1 cellular context compared by ENCODE assay signal in the genomic region with DNA sequence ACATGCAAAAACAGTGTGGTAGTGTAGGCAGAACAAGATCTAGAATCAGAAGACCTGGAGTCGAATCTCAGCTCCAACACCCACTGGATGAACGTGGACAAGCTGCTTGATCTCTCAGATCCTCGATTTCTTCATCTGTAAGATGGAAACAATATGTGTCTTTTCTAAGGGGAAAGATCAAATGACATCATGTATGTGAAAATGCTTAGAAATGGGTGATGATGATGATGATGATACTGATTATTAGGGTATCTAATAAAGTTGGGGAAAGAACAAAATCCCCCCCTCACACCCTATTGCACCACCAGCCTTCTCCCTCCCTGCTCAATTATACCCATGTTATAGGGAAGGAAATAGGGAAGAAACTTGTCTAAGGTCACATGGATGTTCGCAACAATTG.
TF ChIP-seq lines count a peak whose summit lies in the region.

No MANE protein-coding gene starts in this region.

TF ChIP-seq in HEK293, 187 proteins besides CTCF, POLR2A, EP300 and RAD21 (continued from another document):
- TF ChIP-seq, protein P1, sequence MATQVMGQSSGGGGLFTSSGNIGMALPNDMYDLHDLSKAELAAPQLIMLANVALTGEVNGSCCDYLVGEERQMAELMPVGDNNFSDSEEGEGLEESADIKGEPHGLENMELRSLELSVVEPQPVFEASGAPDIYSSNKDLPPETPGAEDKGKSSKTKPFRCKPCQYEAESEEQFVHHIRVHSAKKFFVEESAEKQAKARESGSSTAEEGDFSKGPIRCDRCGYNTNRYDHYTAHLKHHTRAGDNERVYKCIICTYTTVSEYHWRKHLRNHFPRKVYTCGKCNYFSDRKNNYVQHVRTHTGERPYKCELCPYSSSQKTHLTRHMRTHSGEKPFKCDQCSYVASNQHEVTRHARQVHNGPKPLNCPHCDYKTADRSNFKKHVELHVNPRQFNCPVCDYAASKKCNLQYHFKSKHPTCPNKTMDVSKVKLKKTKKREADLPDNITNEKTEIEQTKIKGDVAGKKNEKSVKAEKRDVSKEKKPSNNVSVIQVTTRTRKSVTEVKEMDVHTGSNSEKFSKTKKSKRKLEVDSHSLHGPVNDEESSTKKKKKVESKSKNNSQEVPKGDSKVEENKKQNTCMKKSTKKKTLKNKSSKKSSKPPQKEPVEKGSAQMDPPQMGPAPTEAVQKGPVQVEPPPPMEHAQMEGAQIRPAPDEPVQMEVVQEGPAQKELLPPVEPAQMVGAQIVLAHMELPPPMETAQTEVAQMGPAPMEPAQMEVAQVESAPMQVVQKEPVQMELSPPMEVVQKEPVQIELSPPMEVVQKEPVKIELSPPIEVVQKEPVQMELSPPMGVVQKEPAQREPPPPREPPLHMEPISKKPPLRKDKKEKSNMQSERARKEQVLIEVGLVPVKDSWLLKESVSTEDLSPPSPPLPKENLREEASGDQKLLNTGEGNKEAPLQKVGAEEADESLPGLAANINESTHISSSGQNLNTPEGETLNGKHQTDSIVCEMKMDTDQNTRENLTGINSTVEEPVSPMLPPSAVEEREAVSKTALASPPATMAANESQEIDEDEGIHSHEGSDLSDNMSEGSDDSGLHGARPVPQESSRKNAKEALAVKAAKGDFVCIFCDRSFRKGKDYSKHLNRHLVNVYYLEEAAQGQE (tag by site-specific recombination; IDR thresholded peaks at IDR 0.05) = no peak
- TF ChIP-seq ZNF555 (tag by site-specific recombination; conservative IDR thresholded peaks at IDR 0.05) (no peak), ZNF571 (tag by site-specific recombination; IDR thresholded peaks at IDR 0.05) (no peak)
- TF ChIP-seq, protein P2, sequence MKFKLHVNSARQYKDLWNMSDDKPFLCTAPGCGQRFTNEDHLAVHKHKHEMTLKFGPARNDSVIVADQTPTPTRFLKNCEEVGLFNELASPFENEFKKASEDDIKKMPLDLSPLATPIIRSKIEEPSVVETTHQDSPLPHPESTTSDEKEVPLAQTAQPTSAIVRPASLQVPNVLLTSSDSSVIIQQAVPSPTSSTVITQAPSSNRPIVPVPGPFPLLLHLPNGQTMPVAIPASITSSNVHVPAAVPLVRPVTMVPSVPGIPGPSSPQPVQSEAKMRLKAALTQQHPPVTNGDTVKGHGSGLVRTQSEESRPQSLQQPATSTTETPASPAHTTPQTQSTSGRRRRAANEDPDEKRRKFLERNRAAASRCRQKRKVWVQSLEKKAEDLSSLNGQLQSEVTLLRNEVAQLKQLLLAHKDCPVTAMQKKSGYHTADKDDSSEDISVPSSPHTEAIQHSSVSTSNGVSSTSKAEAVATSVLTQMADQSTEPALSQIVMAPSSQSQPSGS (tag by site-specific recombination; IDR thresholded peaks at IDR 0.05; ENCODE audit: low read depth) = peak; percentile 54; the same call in 1 of the 2 replicates
TF ChIP-seq in HEK293: peak in this region for 1.
